Comparison of ENCODE assay signal across 14 cellular contexts in the genomic region with DNA sequence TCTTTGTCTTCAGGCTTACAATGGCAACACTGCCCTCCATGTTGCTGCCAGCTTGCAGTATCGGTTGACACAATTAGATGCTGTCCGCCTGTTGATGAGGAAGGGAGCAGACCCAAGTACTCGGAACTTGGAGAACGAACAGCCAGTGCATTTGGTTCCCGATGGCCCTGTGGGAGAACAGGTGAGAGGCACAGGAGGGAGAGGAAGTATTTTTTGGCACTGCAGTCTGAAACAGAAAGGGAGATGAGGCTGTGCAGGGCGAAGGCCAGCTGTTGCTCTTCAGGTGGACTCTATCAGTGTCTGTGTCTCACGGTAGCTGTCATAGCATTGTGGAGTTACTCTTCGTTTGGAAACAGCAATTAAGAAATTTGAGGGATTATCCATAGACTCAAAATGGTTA. TPM values are rescaled to one million over a fixed set of nuclear protein-coding genes. Genes with fewer than 3 reads are reported as not detected.
A peak's percentile ranks its signal among the peaks of the same experiment; 100 is the strongest.
DNase-seq lines count a peak whose midpoint lies in the region; ATAC-seq and TF ChIP-seq lines count a peak whose summit lies in the region.
"Had no signal": no experiment of that assay in that cellular context is flagged by ENCODE, and none has a peak within 500 bp of the region (broad histone marks: within the 10 kb centered on the region; RNA-seq: fewer than 3 reads in every experiment).

No MANE protein-coding gene starts in this region.

- H3K79me2 ChIP-seq in hepatocyte = peaks cover 38% of the 10 kb centered on the region

- peaks cover 38% of the 10 kb centered on the region for H4K20me1 ChIP-seq in hepatocyte (ENCODE audit: insufficient read depth, poor library complexity, severe bottlenecking)

- TF ChIP-seq EP300 in ovary (IDR thresholded peaks at IDR 0.05) = no peak

- H3K27me3 Mint-ChIP-seq in activated CD8-positive, alpha-beta T cell treated with anti-CD3 and anti-CD28 coated beads for 36 hours = no peaks in the 10 kb centered on the region
- H3K27me3 Mint-ChIP-seq in activated CD8-positive, alpha-beta T cell treated with anti-CD3 and anti-CD28 coated beads, Interleukin-2, amount 10 ng/mL, durations not matched to agents 7 days and 5 days (ENCODE audit: low read depth) = no peaks in the 10 kb centered on the region
- no peaks in the 10 kb centered on the region for H3K27me3 Mint-ChIP-seq in T-helper 17 cell

- TF ChIP-seq CTCF in activated CD8-positive, alpha-beta T cell treated with anti-CD3 and anti-CD28 coated beads for 36 hours (IDR thresholded peaks at IDR 0.05) = no peak
- no peak for TF ChIP-seq CTCF in hepatocyte (IDR thresholded peaks at IDR 0.05; ENCODE audit: poor library complexity)
- no peak for TF ChIP-seq CTCF in ovary (IDR thresholded peaks at IDR 0.05)

- intact Hi-C loops in activated CD8-positive, alpha-beta T cell treated with anti-CD3 and anti-CD28 coated beads for 36 hours (cut with micrococcal nuclease) = loop anchor here (10.0 kb wide), 3 partner anchors 78 to 368 kb away; partner anchors contain the start of gene RPL24
- intact Hi-C loops in ovary (cut with DNase I) = no loop called here

- H3K4me1 Mint-ChIP-seq in activated CD8-positive, alpha-beta T cell treated with anti-CD3 and anti-CD28 coated beads for 36 hours (ENCODE audit: low read depth) = peaks cover 89% of the 10 kb centered on the region
- peaks cover 51% of the 10 kb centered on the region for H3K4me1 Mint-ChIP-seq in activated CD8-positive, alpha-beta T cell treated with anti-CD3 and anti-CD28 coated beads, Interleukin-2, amount 10 ng/mL, durations not matched to agents 7 days and 5 days (ENCODE audit: low read depth)
- peaks cover 53% of the 10 kb centered on the region for H3K4me1 Mint-ChIP-seq in T-helper 17 cell
- H3K4me1 Mint-ChIP-seq in stimulated activated effector memory CD8-positive, alpha-beta T cell treated with anti-CD3 and anti-CD28 coated beads, Interleukin-12 subunit alpha, Interleukin-12 subunit beta, amount 100 ng/mL, for 72 hours = peaks cover 74% of the 10 kb centered on the region
- H3K4me1 Mint-ChIP-seq: neural progenitor cell had no signal

- H3K4me3 ChIP-seq in hepatocyte (no peak overlapping the region), ovary (no peak overlapping the region)
- H3K4me3 ChIP-seq: neural progenitor cell, uterus had no signal

- POLR2A ChIA-PET in activated CD8-positive, alpha-beta T cell treated with anti-CD3 and anti-CD28 coated beads for 36 hours (lab: Charles Lee) = interaction anchor here (0.9 to 10.2 kb wide), 4 partner anchors 29 to 257 kb away, joined by 3 to 151 read pairs (median 3); no protein-coding TSS in a partner anchor
- POLR2A ChIA-PET in activated CD8-positive, alpha-beta T cell treated with anti-CD3 and anti-CD28 coated beads, Interleukin-2, amount 10 ng/mL, durations not matched to agents 7 days and 5 days (lab: Charles Lee) = interaction anchor here (0.7 kb wide), 1 partner anchor 66 kb away, joined by 3 read pairs; no protein-coding TSS in a partner anchor

- H3K36me3 ChIP-seq in hepatocyte (replicated peaks; ENCODE audit: insufficient read depth, low read depth) = peaks cover 9% of the 10 kb centered on the region
- H3K36me3 ChIP-seq in ovary = no peaks in the 10 kb centered on the region
- H3K36me3 ChIP-seq: uterus had no signal

- 88% methylated on average over 8 of the region's 8 CpGs for WGBS in hepatocyte (ENCODE audit: low lambda C conversion rate, missing lambda C conversion rate)
- WGBS in ovary, 3 donors = 84 to 91% (median 89%) methylated on average over 8 of the region's 8 CpGs

- H3K27ac ChIP-seq in hepatocyte = peak overlapping the region; percentile 82
- no peak overlapping the region for H3K27ac ChIP-seq in ovary
- H3K27ac ChIP-seq: neural progenitor cell, uterus had no signal

- no peak for DNase-seq in activated CD8-positive, alpha-beta T cell treated with anti-CD3 and anti-CD28 coated beads for 36 hours
- no peak for DNase-seq in activated CD8-positive, alpha-beta T cell treated with anti-CD3 and anti-CD28 coated beads, Interleukin-2, amount 10 ng/mL, durations not matched to agents 7 days and 5 days
- no peak for DNase-seq in T-helper 17 cell
- no peak for DNase-seq in hepatocyte (ENCODE audit: low spot score)
- no peak for DNase-seq in stimulated activated effector memory CD8-positive, alpha-beta T cell treated with anti-CD3 and anti-CD28 coated beads, Interleukin-12 subunit alpha, Interleukin-12 subunit beta, amount 100 ng/mL, for 72 hours (ENCODE audit: low spot score in 2 of 2)
- DNase-seq in ovary = no peak
- DNase-seq: DMS153, GOT3, kidney glomerular epithelial cell, NCI-H2171, uterus had no signal

- H3K9me2 ChIP-seq in hepatocyte (replicated peaks; ENCODE audit: insufficient read depth) = no peaks in the 10 kb centered on the region

- H3K4me3 Mint-ChIP-seq in activated CD8-positive, alpha-beta T cell treated with anti-CD3 and anti-CD28 coated beads for 36 hours = peak overlapping the region; percentile 22
- no peak overlapping the region for H3K4me3 Mint-ChIP-seq in activated CD8-positive, alpha-beta T cell treated with anti-CD3 and anti-CD28 coated beads, Interleukin-2, amount 10 ng/mL, durations not matched to agents 7 days and 5 days
- H3K4me3 Mint-ChIP-seq in T-helper 17 cell = peak overlapping the region; percentile 65
- H3K4me3 Mint-ChIP-seq in stimulated activated effector memory CD8-positive, alpha-beta T cell treated with anti-CD3 and anti-CD28 coated beads, Interleukin-12 subunit alpha, Interleukin-12 subunit beta, amount 100 ng/mL, for 72 hours = peak overlapping the region; percentile 13
- H3K4me3 Mint-ChIP-seq: neural progenitor cell had no signal

- H3K4me2 ChIP-seq in hepatocyte = peak overlapping the region; percentile 74
- H3K4me2 ChIP-seq: neural progenitor cell had no signal

- H3K27ac Mint-ChIP-seq in activated CD8-positive, alpha-beta T cell treated with anti-CD3 and anti-CD28 coated beads for 36 hours = peak overlapping the region; percentile 58
- no peak overlapping the region for H3K27ac Mint-ChIP-seq in activated CD8-positive, alpha-beta T cell treated with anti-CD3 and anti-CD28 coated beads, Interleukin-2, amount 10 ng/mL, durations not matched to agents 7 days and 5 days
- peak overlapping the region; percentile 100 for H3K27ac Mint-ChIP-seq in T-helper 17 cell
- H3K27ac Mint-ChIP-seq in stimulated activated effector memory CD8-positive, alpha-beta T cell treated with anti-CD3 and anti-CD28 coated beads, Interleukin-12 subunit alpha, Interleukin-12 subunit beta, amount 100 ng/mL, for 72 hours = peak overlapping the region; percentile 49
- H3K27ac Mint-ChIP-seq: neural progenitor cell had no signal

- TF ChIP-seq POLR2A in ovary (IDR thresholded peaks at IDR 0.05) = no peak

- ATAC-seq in activated CD8-positive, alpha-beta T cell treated with anti-CD3 and anti-CD28 coated beads for 36 hours = no peak
- no peak for ATAC-seq in activated CD8-positive, alpha-beta T cell treated with anti-CD3 and anti-CD28 coated beads, Interleukin-2, amount 10 ng/mL, durations not matched to agents 7 days and 5 days
- no peak for ATAC-seq in T-helper 17 cell
- ATAC-seq in stimulated activated effector memory CD8-positive, alpha-beta T cell treated with anti-CD3 and anti-CD28 coated beads, Interleukin-12 subunit alpha, Interleukin-12 subunit beta, amount 100 ng/mL, for 72 hours = no peak
- ATAC-seq in HG03159 (IDR thresholded peaks at IDR 0.05; ENCODE audit: unreplicated experiment) = no peak
- ATAC-seq in HG03460 (IDR thresholded peaks at IDR 0.05; ENCODE audit: unreplicated experiment) = no peak

- H3K9me3 ChIP-seq in T-helper 17 cell (ENCODE audit: control insufficient read depth, low read length, poor library complexity, severe bottlenecking) (no peaks in the 10 kb centered on the region), hepatocyte (ENCODE audit: low read depth) (no peaks in the 10 kb centered on the region), ovary (no peaks in the 10 kb centered on the region)
- H3K9me3 ChIP-seq: uterus had no signal

- H3K36me3 Mint-ChIP-seq in activated CD8-positive, alpha-beta T cell treated with anti-CD3 and anti-CD28 coated beads for 36 hours (ENCODE audit: low read depth) = peaks cover 94% of the 10 kb centered on the region
- H3K36me3 Mint-ChIP-seq in activated CD8-positive, alpha-beta T cell treated with anti-CD3 and anti-CD28 coated beads, Interleukin-2, amount 10 ng/mL, durations not matched to agents 7 days and 5 days (ENCODE audit: low read depth) = peaks cover 95% of the 10 kb centered on the region
- H3K36me3 Mint-ChIP-seq in T-helper 17 cell (ENCODE audit: low read depth) = peaks cover 26% of the 10 kb centered on the region
- peaks cover 100% of the 10 kb centered on the region for H3K36me3 Mint-ChIP-seq in stimulated activated effector memory CD8-positive, alpha-beta T cell treated with anti-CD3 and anti-CD28 coated beads, Interleukin-12 subunit alpha, Interleukin-12 subunit beta, amount 100 ng/mL, for 72 hours

- H3K27me3 ChIP-seq in hepatocyte (no peaks in the 10 kb centered on the region), ovary (no peaks in the 10 kb centered on the region)
- H3K27me3 ChIP-seq: neural progenitor cell, uterus had no signal

- CTCF ChIA-PET in activated CD8-positive, alpha-beta T cell treated with anti-CD3 and anti-CD28 coated beads for 36 hours (lab: Charles Lee) = interaction anchor here (1.5 to 1.9 kb wide), 2 partner anchors 43 to 368 kb away, joined by 4 to 6 read pairs; no protein-coding TSS in a partner anchor
- CTCF ChIA-PET in activated CD8-positive, alpha-beta T cell treated with anti-CD3 and anti-CD28 coated beads, Interleukin-2, amount 10 ng/mL, durations not matched to agents 7 days and 5 days (lab: Charles Lee) = interaction anchor here (1.6 kb wide), 1 partner anchor 50 kb away, joined by 4 read pairs; no protein-coding TSS in a partner anchor

- H2AFZ ChIP-seq in hepatocyte = no peak overlapping the region
- H2AFZ ChIP-seq: neural progenitor cell had no signal

- H3K9me3 Mint-ChIP-seq in activated CD8-positive, alpha-beta T cell treated with anti-CD3 and anti-CD28 coated beads for 36 hours = no peaks in the 10 kb centered on the region
- H3K9me3 Mint-ChIP-seq in activated CD8-positive, alpha-beta T cell treated with anti-CD3 and anti-CD28 coated beads, Interleukin-2, amount 10 ng/mL, durations not matched to agents 7 days and 5 days (ENCODE audit: insufficient read depth) = no peaks in the 10 kb centered on the region
- no peaks in the 10 kb centered on the region for H3K9me3 Mint-ChIP-seq in stimulated activated effector memory CD8-positive, alpha-beta T cell treated with anti-CD3 and anti-CD28 coated beads, Interleukin-12 subunit alpha, Interleukin-12 subunit beta, amount 100 ng/mL, for 72 hours
- H3K9me3 Mint-ChIP-seq: neural progenitor cell had no signal

- peaks cover 12% of the 10 kb centered on the region for H3K4me1 ChIP-seq in hepatocyte (ENCODE audit: insufficient read depth)
- H3K4me1 ChIP-seq in ovary (ENCODE audit: insufficient read depth) = no peaks in the 10 kb centered on the region
- H3K4me1 ChIP-seq: neural progenitor cell had no signal

RNA-seq across cellular contexts. Expression of gene NFKBIZ, which starts 8.0 kb away (rescaled TPM):
- total RNA-seq in activated CD8-positive, alpha-beta T cell treated with anti-CD3 and anti-CD28 coated beads for 36 hours = 10 to 100 TPM; 62.1 to 70.6 TPM
- 10 to 100 TPM; 45.3 to 48.1 TPM for total RNA-seq in activated CD8-positive, alpha-beta T cell treated with anti-CD3 and anti-CD28 coated beads, Interleukin-2, amount 10 ng/mL, durations not matched to agents 7 days and 5 days
- total RNA-seq in T-helper 17 cell (100 to 1,000 TPM; 682 to 814 TPM), hepatocyte (164 and 182 TPM in 2 replicates), ovary (100 to 1,000 TPM in 1 of 7 donors, 10 to 100 TPM in 6; 29.2 to 194 (median 45.5) TPM)
- polyA plus RNA-seq in hepatocyte (160 and 192 TPM in 2 replicates), ovary (10 to 100 TPM in 1 of 2 donors, 1 to 10 TPM in 1; 7.5 to 18.8 TPM)
